8 cellular contexts compared by ENCODE assay signal in genomic region chr1:64675718-64676345, GRCh38.
A peak's percentile ranks its signal among the peaks of the same experiment; 100 is the strongest.
DNase-seq lines count a peak whose midpoint lies in the region; ATAC-seq and TF ChIP-seq lines count a peak whose summit lies in the region.
"Had no signal": no experiment of that assay in that cellular context is flagged by ENCODE, and none has a peak within 500 bp of the region (broad histone marks: within the 10 kb centered on the region; RNA-seq: fewer than 3 reads in every experiment).

No MANE protein-coding gene starts in this region.

- H3K9ac ChIP-seq in Loucy (ENCODE audit: low read depth, low read length, poor library complexity, severe bottlenecking) = no peak overlapping the region

- H3K27me3 ChIP-seq in Loucy (ENCODE audit: insufficient read depth, low read length, poor library complexity, severe bottlenecking) (no peaks in the 10 kb centered on the region), osteoblast (ENCODE audit: insufficient read depth, low read length) (no peaks in the 10 kb centered on the region)

- H3K36me3 Mint-ChIP-seq in stimulated activated effector memory CD8-positive, alpha-beta T cell treated with anti-CD3 and anti-CD28 coated beads, Interleukin-12 subunit alpha, Interleukin-12 subunit beta, amount 100 ng/mL, for 72 hours = no peaks in the 10 kb centered on the region

- no peaks in the 10 kb centered on the region for H4K20me1 ChIP-seq in Loucy (ENCODE audit: insufficient read depth, low read length, poor library complexity, severe bottlenecking)
- H4K20me1 ChIP-seq in osteoblast (ENCODE audit: insufficient read depth, low read length) = no peaks in the 10 kb centered on the region

- H2AFZ ChIP-seq in Loucy (ENCODE audit: low read length) = no peak overlapping the region
- H2AFZ ChIP-seq in osteoblast (ENCODE audit: low read length) = no peak overlapping the region

- H3K4me3 ChIP-seq in Loucy (ENCODE audit: low read length, poor library complexity, severe bottlenecking) (no peak overlapping the region), choroid plexus epithelial cell (ENCODE audit: low read depth, low read length) (no peak overlapping the region), osteoblast (ENCODE audit: insufficient read depth, low read length) (no peak overlapping the region)
- H3K4me3 ChIP-seq: SJSA1 had no signal

- H3K27ac Mint-ChIP-seq in stimulated activated effector memory CD8-positive, alpha-beta T cell treated with anti-CD3 and anti-CD28 coated beads, Interleukin-12 subunit alpha, Interleukin-12 subunit beta, amount 100 ng/mL, for 72 hours = no peak overlapping the region

- no peaks in the 10 kb centered on the region for H3K9me3 ChIP-seq in Loucy (ENCODE audit: insufficient read depth, low read depth, low read length)
- no peaks in the 10 kb centered on the region for H3K9me3 ChIP-seq in osteoblast (ENCODE audit: low read depth, low read length)
- H3K9me3 ChIP-seq: SJSA1 had no signal

- H3F3A ChIP-seq in Loucy (ENCODE audit: low read depth) = no peaks in the 10 kb centered on the region

- no peaks in the 10 kb centered on the region for H3K9me2 ChIP-seq in Loucy (replicated peaks; ENCODE audit: low read depth, low read length)

- H3K79me2 ChIP-seq in Loucy (ENCODE audit: insufficient read depth, low read length) (no peaks in the 10 kb centered on the region), osteoblast (ENCODE audit: insufficient read depth, low read length) (no peaks in the 10 kb centered on the region)

- TF ChIP-seq CTCF in GM13977 (IDR thresholded peaks at IDR 0.05; ENCODE audit: extremely low read depth, insufficient read depth, missing control alignments) (peak; percentile 65), Loucy (conservative IDR thresholded peaks at IDR 0.05; ENCODE audit: low read length) (peak; percentile 60), choroid plexus epithelial cell (conservative IDR thresholded peaks at IDR 0.05; ENCODE audit: low read depth, low read length) (peak; percentile 76), osteoblast (IDR thresholded peaks at IDR 0.05; ENCODE audit: extremely low read depth, low read depth, low read length) (peak; percentile 54)

- no peaks in the 10 kb centered on the region for H3K4me1 Mint-ChIP-seq in stimulated activated effector memory CD8-positive, alpha-beta T cell treated with anti-CD3 and anti-CD28 coated beads, Interleukin-12 subunit alpha, Interleukin-12 subunit beta, amount 100 ng/mL, for 72 hours

- H3K4me3 Mint-ChIP-seq in stimulated activated effector memory CD8-positive, alpha-beta T cell treated with anti-CD3 and anti-CD28 coated beads, Interleukin-12 subunit alpha, Interleukin-12 subunit beta, amount 100 ng/mL, for 72 hours = no peak overlapping the region

- no peak overlapping the region for H3K4me2 ChIP-seq in Loucy (ENCODE audit: low read depth, low read length, poor library complexity, severe bottlenecking)
- no peak overlapping the region for H3K4me2 ChIP-seq in osteoblast (ENCODE audit: insufficient read depth, low read length)

- H3K9me3 Mint-ChIP-seq in stimulated activated effector memory CD8-positive, alpha-beta T cell treated with anti-CD3 and anti-CD28 coated beads, Interleukin-12 subunit alpha, Interleukin-12 subunit beta, amount 100 ng/mL, for 72 hours = no peaks in the 10 kb centered on the region

- in situ Hi-C loops in GM13977 (cut with MboI; ENCODE audit: low pct_unique_long_range_greater_than_20kb, low sequenced_read_pairs, unreplicated experiment) = loop anchor here (25.0 kb wide), 1 partner anchor 536 kb away; no protein-coding TSS in a partner anchor

- no peak overlapping the region for H3K27ac ChIP-seq in osteoblast (ENCODE audit: low read depth, low read length)
- H3K27ac ChIP-seq: SJSA1 had no signal

- DNase-seq in GM13977 (ENCODE audit: low spot score) (peak; percentile 26), choroid plexus epithelial cell (ENCODE audit: low read depth) (peak; percentile 64), osteoblast (ENCODE audit: insufficient read length, low spot score, missing footprints) (no peak), SKM-1 (lab: John Stamatoyannopoulos, UW; ENCODE audit: unreplicated experiment) (no peak)
- no peak for DNase-seq in stimulated activated effector memory CD8-positive, alpha-beta T cell treated with anti-CD3 and anti-CD28 coated beads, Interleukin-12 subunit alpha, Interleukin-12 subunit beta, amount 100 ng/mL, for 72 hours (ENCODE audit: low spot score in 2 of 2)

- H3K36me3 ChIP-seq in Loucy (ENCODE audit: insufficient read depth, low read length) (peaks cover 50% of the 10 kb centered on the region; the same call in 1 of the 2 replicates), osteoblast (ENCODE audit: insufficient read depth, low read length) (no peaks in the 10 kb centered on the region)
- H3K36me3 ChIP-seq: SJSA1 had no signal

- H3K4me1 ChIP-seq in Loucy (ENCODE audit: insufficient read depth, low read length, poor library complexity, severe bottlenecking) (no peaks in the 10 kb centered on the region), osteoblast (ENCODE audit: insufficient read depth, low read length) (no peaks in the 10 kb centered on the region)
- H3K4me1 ChIP-seq: SJSA1 had no signal

- ATAC-seq in stimulated activated effector memory CD8-positive, alpha-beta T cell treated with anti-CD3 and anti-CD28 coated beads, Interleukin-12 subunit alpha, Interleukin-12 subunit beta, amount 100 ng/mL, for 72 hours = no peak
- ATAC-seq in HG03280 (IDR thresholded peaks at IDR 0.05; ENCODE audit: unreplicated experiment) = no peak

Comparison
In these comparisons a context has a peak if more than half of its experiments do, and no peak if none do; other contexts are left out.
1. DNase-seq: peak in GM13977 (single experiment) and choroid plexus epithelial cell (single experiment); none in osteoblast (single experiment), stimulated activated effector memory CD8-positive, alpha-beta T cell treated with anti-CD3 and anti-CD28 coated beads, Interleukin-12 subunit alpha, Interleukin-12 subunit beta, amount 100 ng/mL, for 72 hours (0 of 2) and SKM-1 (single experiment).
2. Peak in every context shown above with its lines, with median percentiles within 50 percentile points of each other: CTCF ChIP-seq.